In genomic region chr1:7679873-7680790, GRCh38 we compare ENCODE assay signal across 9 cellular contexts.
DNase-seq lines count a peak whose midpoint lies in the region; ATAC-seq and FAIRE-seq lines count a peak whose summit lies in the region.
"Had no signal": no experiment of that assay in that cellular context is flagged by ENCODE, and none has a peak within 500 bp of the region (broad histone marks: within the 10 kb centered on the region; RNA-seq: fewer than 3 reads in every experiment).

No MANE protein-coding gene starts in this region.

- no peak overlapping the region for H3K27ac Mint-ChIP-seq in activated naive CD8-positive, alpha-beta T cell treated with anti-CD3 and anti-CD28 coated beads for 36 hours

- no peaks in the 10 kb centered on the region for H3K9me3 Mint-ChIP-seq in activated naive CD8-positive, alpha-beta T cell treated with anti-CD3 and anti-CD28 coated beads for 36 hours

- FAIRE-seq in urothelium cell line (lab: Jason Lieb, UNC) = peak; percentile 70
- FAIRE-seq: islet of Langerhans had no signal

- no peaks in the 10 kb centered on the region for H3K4me1 Mint-ChIP-seq in activated naive CD8-positive, alpha-beta T cell treated with anti-CD3 and anti-CD28 coated beads for 36 hours

- ATAC-seq in Right ventricle myocardium superior (ENCODE audit: poor library complexity) (peak; percentile 90), HG02642 (IDR thresholded peaks at IDR 0.05; ENCODE audit: poor library complexity, unreplicated experiment) (no peak)

- H3K36me3 Mint-ChIP-seq in activated naive CD8-positive, alpha-beta T cell treated with anti-CD3 and anti-CD28 coated beads for 36 hours = no peaks in the 10 kb centered on the region

- intact Hi-C loops in Right ventricle myocardium superior (cut with DNase I) = no loop called here

- H3K4me3 Mint-ChIP-seq in activated naive CD8-positive, alpha-beta T cell treated with anti-CD3 and anti-CD28 coated beads for 36 hours = peak overlapping the region; percentile 74

- DNase-seq in NCI-H2081 (lab: John Stamatoyannopoulos, UW) (peak; percentile 68 to 75), NCI-H2081 treated with DMSO at 0.1 percent for 48 hours (lab: John Stamatoyannopoulos, UW) (no peak), RPMI7951 (ENCODE audit: low read depth) (peak; percentile 21), Right ventricle myocardium superior (peak; percentile 78), occipital lobe (lab: John Stamatoyannopoulos, UW) (peak; percentile 70), urothelium cell line (ENCODE audit: low spot score) (peak; percentile 71)
- DNase-seq in activated naive CD8-positive, alpha-beta T cell treated with anti-CD3 and anti-CD28 coated beads for 36 hours = peak; percentile 50

- H3K27me3 Mint-ChIP-seq in activated naive CD8-positive, alpha-beta T cell treated with anti-CD3 and anti-CD28 coated beads for 36 hours = no peaks in the 10 kb centered on the region
